In genomic region chr4:119299221-119300071, GRCh38 we compare ENCODE assay signal across 1 cellular context.
TF ChIP-seq lines count a peak whose summit lies in the region.

No MANE protein-coding gene starts in this region.

TF ChIP-seq in WTC11, 78 proteins besides CTCF, POLR2A, EP300 and RAD21 (continued from another document):
- TF ChIP-seq GRHL2 (CRISPR knock-in tag; IDR thresholded peaks at IDR 0.05; ENCODE audit: insufficient replicate concordance, severe bottlenecking): no peak
- TF ChIP-seq ZNF263 (CRISPR knock-in tag; IDR thresholded peaks at IDR 0.05; ENCODE audit: low read depth): no peak
- TF ChIP-seq SMAD3 (CRISPR knock-in tag; IDR thresholded peaks at IDR 0.05; ENCODE audit: borderline replicate concordance): no peak
